ENCODE assay signal across 8 cellular contexts in genomic region chr2:190382851-190383250, GRCh38. TPM values are rescaled to one million over a fixed set of nuclear protein-coding genes. Genes with fewer than 3 reads are reported as not detected.
DNase-seq lines count a peak whose midpoint lies in the region; ATAC-seq, FAIRE-seq and TF ChIP-seq lines count a peak whose summit lies in the region.

No MANE protein-coding gene starts in this region.

- H3K79me2 ChIP-seq in keratinocyte (ENCODE audit: control insufficient read depth, insufficient read depth, low read length), result no peaks in the 10 kb centered on the region

- POLR2A ChIA-PET in Caco-2 (lab: Charles Lee), result no interaction called here
- POLR2A ChIA-PET in activated naive CD8-positive, alpha-beta T cell treated with anti-CD3 and anti-CD28 coated beads, Interleukin-2, amount 10 ng/mL, durations not matched to agents 7 days and 5 days (lab: Charles Lee), result no interaction called here

- no peaks in the 10 kb centered on the region for H3K9me3 Mint-ChIP-seq in Caco-2 (ENCODE audit: unreplicated experiment)
- H3K9me3 Mint-ChIP-seq in activated naive CD8-positive, alpha-beta T cell treated with anti-CD3 and anti-CD28 coated beads, Interleukin-2, amount 10 ng/mL, durations not matched to agents 7 days and 5 days, result no peaks in the 10 kb centered on the region
- H3K9me3 Mint-ChIP-seq in type B pancreatic cell, result no peaks in the 10 kb centered on the region

- H3K9ac ChIP-seq in keratinocyte (ENCODE audit: control insufficient read depth, extremely low read depth, insufficient read depth, low read length), result no peak overlapping the region

- H3K4me3 ChIP-seq in Caco-2 (ENCODE audit: low read depth, low read length) (no peak overlapping the region), keratinocyte (ENCODE audit: control insufficient read depth in 2 of 3, extremely low read depth in 1 of 3, insufficient read depth in 2 of 3, low read depth in 1 of 3, low read length in 3 of 3) (no peak overlapping the region)

- H3K4me1 ChIP-seq in Caco-2, result peaks cover 13% of the 10 kb centered on the region
- no peaks in the 10 kb centered on the region for H3K4me1 ChIP-seq in keratinocyte (ENCODE audit: control insufficient read depth, extremely low read depth, insufficient read depth, low read length)

- TF ChIP-seq CTCF in Caco-2 (IDR thresholded peaks at IDR 0.05; ENCODE audit: insufficient read depth in 1 of 2, low read depth in 1 of 2, low read length in 1 of 2, severe bottlenecking in 1 of 2, unreplicated experiment in 1 of 2), result peak; percentile 60 to 75
- TF ChIP-seq CTCF in keratinocyte (optimal IDR thresholded peaks at IDR 0.05 in 1 of 3, IDR thresholded peaks at IDR 0.05 in 1 of 3, conservative IDR thresholded peaks at IDR 0.05 in 1 of 3; ENCODE audit: extremely low read depth in 1 of 3, insufficient read depth in 2 of 3, low read length in 3 of 3), result peak; percentile 68 to 76 (median 68)
- peak; percentile 60 for TF ChIP-seq CTCF in type B pancreatic cell (conservative IDR thresholded peaks at IDR 0.05)

- CTCF ChIA-PET in Caco-2 (lab: Charles Lee), result no interaction called here

- H3K36me3 ChIP-seq in Caco-2 (ENCODE audit: control insufficient read depth, insufficient read depth, low read length) (no peaks in the 10 kb centered on the region), keratinocyte (ENCODE audit: control insufficient read depth in 2 of 2, extremely low read depth in 1 of 2, insufficient read depth in 2 of 2, low read length in 2 of 2) (no peaks in the 10 kb centered on the region)

- no peak overlapping the region for H3K4me2 ChIP-seq in keratinocyte (ENCODE audit: control insufficient read depth, extremely low read depth, insufficient read depth, low read depth, low read length)

- DNase-seq in Caco-2, result peak; percentile 48 to 61
- peak; percentile 61 for DNase-seq in NCI-H2227 (lab: John Stamatoyannopoulos, UW; ENCODE audit: unreplicated experiment)
- no peak for DNase-seq in activated naive CD8-positive, alpha-beta T cell treated with anti-CD3 and anti-CD28 coated beads, Interleukin-2, amount 10 ng/mL, durations not matched to agents 7 days and 5 days
- DNase-seq in keratinocyte (ENCODE audit: low read depth, low spot score), result peak; percentile 19
- DNase-seq in type B pancreatic cell (ENCODE audit: extremely low spot score, unreplicated experiment), result no peak
- DNase-seq in ureter (ENCODE audit: low spot score), result no peak

- dilution Hi-C loops in keratinocyte (cut with MboI; ENCODE audit: extremely low pct_ligation_motif_present, low sequenced_read_pairs), result no loop called here

- no peaks in the 10 kb centered on the region for H3K9me1 ChIP-seq in keratinocyte (ENCODE audit: control insufficient read depth, extremely low read depth, insufficient read depth, low read length)

- H3K27me3 ChIP-seq in Caco-2 (replicated peaks; ENCODE audit: control insufficient read depth, insufficient read depth, low read length) (no peaks in the 10 kb centered on the region), keratinocyte (ENCODE audit: control insufficient read depth, extremely low read depth, insufficient read depth, low read length) (no peaks in the 10 kb centered on the region)

- H3K4me3 Mint-ChIP-seq in Caco-2 (ENCODE audit: unreplicated experiment), result no peak overlapping the region
- no peak overlapping the region for H3K4me3 Mint-ChIP-seq in activated naive CD8-positive, alpha-beta T cell treated with anti-CD3 and anti-CD28 coated beads, Interleukin-2, amount 10 ng/mL, durations not matched to agents 7 days and 5 days
- H3K4me3 Mint-ChIP-seq in type B pancreatic cell, result no peak overlapping the region

- H2AFZ ChIP-seq in keratinocyte (ENCODE audit: control insufficient read depth, low read length), result no peak overlapping the region

- peak; percentile 77 for ATAC-seq in GM18517 (IDR thresholded peaks at IDR 0.05; ENCODE audit: unreplicated experiment)
- ATAC-seq in HG03039 (IDR thresholded peaks at IDR 0.05; ENCODE audit: unreplicated experiment), result peak; percentile 83
- peak; percentile 85 for ATAC-seq in activated naive CD8-positive, alpha-beta T cell treated with anti-CD3 and anti-CD28 coated beads, Interleukin-2, amount 10 ng/mL, durations not matched to agents 7 days and 5 days (ENCODE audit: low read depth)

- intact Hi-C loops in Caco-2 (cut with micrococcal nuclease; ENCODE audit: unreplicated experiment), result loop anchor here (1.0 to 10.0 kb wide), 3 partner anchors 128 to 422 kb away; no protein-coding TSS in a partner anchor

- no peaks in the 10 kb centered on the region for H4K20me1 ChIP-seq in keratinocyte (ENCODE audit: control insufficient read depth, extremely low read depth, insufficient read depth, low read length)

- no peaks in the 10 kb centered on the region for H3K9me3 ChIP-seq in Caco-2
- no peaks in the 10 kb centered on the region for H3K9me3 ChIP-seq in keratinocyte (ENCODE audit: control insufficient read depth, low read depth, low read length)

- H3K4me1 Mint-ChIP-seq in Caco-2 (ENCODE audit: low read depth, unreplicated experiment), result peaks cover 7% of the 10 kb centered on the region
- no peaks in the 10 kb centered on the region for H3K4me1 Mint-ChIP-seq in activated naive CD8-positive, alpha-beta T cell treated with anti-CD3 and anti-CD28 coated beads, Interleukin-2, amount 10 ng/mL, durations not matched to agents 7 days and 5 days
- H3K4me1 Mint-ChIP-seq in type B pancreatic cell (ENCODE audit: unreplicated experiment), result no peaks in the 10 kb centered on the region

- H3K36me3 Mint-ChIP-seq in Caco-2 (ENCODE audit: insufficient read depth, unreplicated experiment) (no peaks in the 10 kb centered on the region), type B pancreatic cell (no peaks in the 10 kb centered on the region)
- no peaks in the 10 kb centered on the region for H3K36me3 Mint-ChIP-seq in activated naive CD8-positive, alpha-beta T cell treated with anti-CD3 and anti-CD28 coated beads, Interleukin-2, amount 10 ng/mL, durations not matched to agents 7 days and 5 days

- H3K27ac Mint-ChIP-seq in Caco-2 (ENCODE audit: unreplicated experiment), result no peak overlapping the region
- H3K27ac Mint-ChIP-seq in activated naive CD8-positive, alpha-beta T cell treated with anti-CD3 and anti-CD28 coated beads, Interleukin-2, amount 10 ng/mL, durations not matched to agents 7 days and 5 days, result no peak overlapping the region
- H3K27ac Mint-ChIP-seq in type B pancreatic cell, result no peak overlapping the region

- no peaks in the 10 kb centered on the region for H3K27me3 Mint-ChIP-seq in Caco-2 (ENCODE audit: insufficient read depth, unreplicated experiment)
- H3K27me3 Mint-ChIP-seq in activated naive CD8-positive, alpha-beta T cell treated with anti-CD3 and anti-CD28 coated beads, Interleukin-2, amount 10 ng/mL, durations not matched to agents 7 days and 5 days, result no peaks in the 10 kb centered on the region
- peaks cover 3% of the 10 kb centered on the region for H3K27me3 Mint-ChIP-seq in type B pancreatic cell

- no TSS peak for BruUV-seq in Caco-2 (replicated peaks; lab: Mats Ljungman, UMichigan)

- FAIRE-seq in keratinocyte (lab: Jason Lieb, UNC), result peak; percentile 95

- no peak overlapping the region for H3K27ac ChIP-seq in keratinocyte (ENCODE audit: control insufficient read depth, insufficient read depth, low read length)

RNA-seq across cellular contexts. Expression of gene MFSD6, which starts 25.3 kb away (rescaled TPM):
- 10.9 and 11.1 TPM in 2 replicates for total RNA-seq in Caco-2 (2022)
- total RNA-seq in activated naive CD8-positive, alpha-beta T cell treated with anti-CD3 and anti-CD28 coated beads, Interleukin-2, amount 10 ng/mL, durations not matched to agents 7 days and 5 days, result 10 to 100 TPM; 51.3 to 56.7 TPM
- 6.0 to 11.0 TPM (median 10.7 TPM) in 3 replicates for polyA plus RNA-seq in keratinocyte
- 22.1 TPM for polyA plus RNA-seq in keratinocyte (2011; ENCODE audit: low read depth)
- polyA plus RNA-seq in keratinocyte (2011; cell fraction: cytosol; rRNA removed), result 6.2 and 11.0 TPM in 2 replicates
- polyA plus RNA-seq in keratinocyte (2011; cell fraction: nucleus; rRNA removed), result 10.3 and 18.1 TPM in 2 replicates
- polyA plus RNA-seq in keratinocyte (2012; ENCODE audit: low replicate concordance), result 9.3 and 22.3 TPM in 2 replicates
- polyA minus RNA-seq in keratinocyte, result 12.5 to 16.6 TPM (median 15.6 TPM) in 3 replicates
- polyA minus RNA-seq in keratinocyte (2011; cell fraction: cytosol; rRNA and poly(A)+ RNA removed), result 10.4 TPM
- 23.7 and 26.2 TPM in 2 replicates for polyA minus RNA-seq in keratinocyte (2011; cell fraction: nucleus; rRNA and poly(A)+ RNA removed)
- total RNA-seq in type B pancreatic cell (ENCODE audit: low replicate concordance), result 15.2 and 21.8 TPM in 2 replicates
- 67.5 TPM for total RNA-seq in ureter

RNA-seq across cellular contexts. Expression of gene INPP1, which starts 39.5 kb away (rescaled TPM):
- total RNA-seq in Caco-2 (2022) (23.2 TPM in 2 replicates), type B pancreatic cell (ENCODE audit: low replicate concordance) (17.2 and 21.6 TPM in 2 replicates), ureter (50.7 TPM)
- total RNA-seq in activated naive CD8-positive, alpha-beta T cell treated with anti-CD3 and anti-CD28 coated beads, Interleukin-2, amount 10 ng/mL, durations not matched to agents 7 days and 5 days, result 1 to 10 TPM; 8.7 to 9.7 TPM
- polyA plus RNA-seq in keratinocyte, result 5.6 to 6.3 TPM (median 6.1 TPM) in 3 replicates
- polyA plus RNA-seq in keratinocyte (2011; ENCODE audit: low read depth), result 19.5 TPM
- 6.2 and 8.7 TPM in 2 replicates for polyA plus RNA-seq in keratinocyte (2011; cell fraction: cytosol; rRNA removed)
- 8.6 and 8.7 TPM in 2 replicates for polyA plus RNA-seq in keratinocyte (2011; cell fraction: nucleus; rRNA removed)
- polyA plus RNA-seq in keratinocyte (2012; ENCODE audit: low replicate concordance), result 8.2 and 18.1 TPM in 2 replicates
- 2.2 to 3.4 TPM (median 3.2 TPM) in 3 replicates for polyA minus RNA-seq in keratinocyte
- 5.0 TPM for polyA minus RNA-seq in keratinocyte (2011; cell fraction: cytosol; rRNA and poly(A)+ RNA removed)
- 2.8 and 3.0 TPM in 2 replicates for polyA minus RNA-seq in keratinocyte (2011; cell fraction: nucleus; rRNA and poly(A)+ RNA removed)

Comparison
In these comparisons a context has a peak if more than half of its experiments do, and no peak if none do; other contexts are left out.
1. DNase-seq: peak in Caco-2 (2 of 2), NCI-H2227 (single experiment) and keratinocyte (single experiment); none in activated naive CD8-positive, alpha-beta T cell treated with anti-CD3 and anti-CD28 coated beads, Interleukin-2, amount 10 ng/mL, durations not matched to agents 7 days and 5 days (single experiment), type B pancreatic cell (single experiment) and ureter (single experiment).
2. Peak in every context shown above with its lines, with median percentiles within 50 percentile points of each other: CTCF ChIP-seq and ATAC-seq.